ENCODE assay signal across 12 cellular contexts in the genomic region with DNA sequence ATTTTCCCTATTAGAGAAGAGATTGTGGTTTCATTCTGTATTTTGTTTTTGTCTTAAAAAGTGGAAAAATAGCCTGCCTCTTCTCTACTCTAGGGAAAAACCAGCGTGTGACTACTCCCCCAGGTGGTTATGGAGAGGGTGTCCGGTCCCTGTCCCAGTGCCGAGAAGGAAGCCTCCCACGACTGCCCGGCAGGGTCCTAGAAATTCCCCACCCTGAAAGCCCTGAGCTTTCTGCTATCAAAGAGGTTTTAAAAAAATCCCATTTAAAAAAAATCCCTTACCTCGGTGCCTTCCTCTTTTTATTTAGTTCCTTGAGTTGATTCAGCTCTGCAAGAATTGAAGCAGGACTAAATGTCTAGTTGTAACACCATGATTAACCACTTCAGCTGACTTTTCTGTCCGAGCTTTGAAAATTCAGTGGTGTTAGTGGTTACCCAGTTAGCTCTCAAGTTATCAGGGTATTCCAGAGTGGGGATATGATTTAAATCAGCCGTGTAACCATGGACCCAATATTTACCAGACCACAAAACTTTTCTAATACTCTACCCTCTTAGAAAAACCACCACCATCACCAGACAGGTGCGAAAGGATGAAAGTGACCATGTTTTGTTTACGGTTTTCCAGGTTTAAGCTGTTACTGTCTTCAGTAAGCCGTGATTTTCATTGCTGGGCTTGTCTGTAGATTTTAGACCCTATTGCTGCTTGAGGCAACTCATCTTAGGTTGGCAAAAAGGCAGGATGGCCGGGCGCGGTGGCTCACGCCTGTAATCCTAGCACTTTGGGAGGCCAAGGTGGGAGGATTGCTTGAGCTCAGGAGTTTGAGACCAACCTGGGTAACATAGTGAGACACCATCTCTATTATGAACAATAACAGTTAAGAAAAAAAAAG. TPM values are rescaled to one million over a fixed set of nuclear protein-coding genes. Genes with fewer than 3 reads are reported as not detected.
DNase-seq lines count a peak whose midpoint lies in the region; ATAC-seq and TF ChIP-seq lines count a peak whose summit lies in the region.
"Had no signal": no experiment of that assay in that cellular context is flagged by ENCODE, and none has a peak within 500 bp of the region (broad histone marks: within the 10 kb centered on the region; RNA-seq: fewer than 3 reads in every experiment).

No MANE protein-coding gene starts in this region.

- H3K9me3 ChIP-seq in CD4-positive, alpha-beta memory T cell (ENCODE audit: control insufficient read depth in 1 of 2, low read length in 2 of 2), result no peaks in the 10 kb centered on the region
- H3K9me3 ChIP-seq in neutrophil (no peaks in the 10 kb centered on the region), vagina (no peaks in the 10 kb centered on the region)

- POLR2A ChIA-PET in CD4-positive, alpha-beta memory T cell (lab: Charles Lee; ENCODE audit: partially characterized antibody), result interaction anchor here (0.7 to 12.7 kb wide), 15 partner anchors 12 to 601 kb away, joined by 3 to 267 read pairs (median 5); a partner anchor contains a TSS

- H3K4me2 ChIP-seq in GM23338, result no peak overlapping the region

- ATAC-seq in GM23338, result peak; percentile 71
- no peak for ATAC-seq in HG02970 (IDR thresholded peaks at IDR 0.05; ENCODE audit: low FRiP score, unreplicated experiment)

- H3K36me3 Mint-ChIP-seq in CD4-positive, alpha-beta memory T cell, result peaks cover 18 to 21% of the 10 kb centered on the region in 2 donors
- H3K36me3 Mint-ChIP-seq in GM23338 (ENCODE audit: low read depth) (no peaks in the 10 kb centered on the region), mesothelial cell of epicardium (no peaks in the 10 kb centered on the region)

- H3K9me3 Mint-ChIP-seq in CD4-positive, alpha-beta memory T cell, result peaks cover 0 to 1% (median 0%) of the 10 kb centered on the region in 8 donors
- H3K9me3 Mint-ChIP-seq in GM23338 (no peaks in the 10 kb centered on the region), mesothelial cell of epicardium (no peaks in the 10 kb centered on the region)

- H3F3A ChIP-seq in GM23338 (replicated peaks; ENCODE audit: low read depth), result no peaks in the 10 kb centered on the region

- H3K79me2 ChIP-seq in GM23338 (replicated peaks; ENCODE audit: insufficient read depth), result no peaks in the 10 kb centered on the region

- CTCF ChIA-PET in CD4-positive, alpha-beta memory T cell (lab: Charles Lee; ENCODE audit: partially characterized antibody), result interaction anchor here (0.7 to 8.2 kb wide), 17 partner anchors 12 to 293 kb away, joined by 3 to 106 read pairs (median 5); a partner anchor contains a TSS

- peaks cover 51 to 78% (median 70%) of the 10 kb centered on the region in 4 donors for H3K4me1 Mint-ChIP-seq in CD4-positive, alpha-beta memory T cell
- peaks cover 16% of the 10 kb centered on the region for H3K4me1 Mint-ChIP-seq in GM23338
- H3K4me1 Mint-ChIP-seq in mesothelial cell of epicardium, result peaks cover 6% of the 10 kb centered on the region

- H3K27me3 Mint-ChIP-seq in CD4-positive, alpha-beta memory T cell, result no peaks in the 10 kb centered on the region
- H3K27me3 Mint-ChIP-seq in GM23338 (ENCODE audit: insufficient read depth, low read depth, poor library complexity), result peaks cover 2% of the 10 kb centered on the region
- H3K27me3 Mint-ChIP-seq in mesothelial cell of epicardium (ENCODE audit: low read depth), result no peaks in the 10 kb centered on the region

- peak in 3 of 5 donors; percentile 13 to 20 (median 15) for DNase-seq in CD4-positive, alpha-beta memory T cell
- DNase-seq in GM23338 (ENCODE audit: low spot score) (peak; percentile 41), cardiac fibroblast (ENCODE audit: low read depth in 2 of 2) (peak in 1 of 2 donors; percentile 23), mesothelial cell of epicardium (ENCODE audit: low spot score in 2 of 2, unreplicated experiment in 2 of 2) (no peak), vagina (ENCODE audit: extremely low spot score in 2 of 2) (no peak), DMS153 treated with DMSO at 0.1 percent for 48 hours (lab: John Stamatoyannopoulos, UW; ENCODE audit: unreplicated experiment) (no peak)
- DNase-seq: NCI-H226 had no signal

- TF ChIP-seq POLR2A in vagina (IDR thresholded peaks at IDR 0.05), result no peak

- no peak overlapping the region for H2AFZ ChIP-seq in GM23338

- no peaks in the 10 kb centered on the region for H4K20me1 ChIP-seq in GM23338 (replicated peaks; ENCODE audit: insufficient read depth)

- H3K27ac Mint-ChIP-seq in CD4-positive, alpha-beta memory T cell, result peak overlapping the region; percentile 93 to 100 (median 97)
- H3K27ac Mint-ChIP-seq in GM23338 (no peak overlapping the region), mesothelial cell of epicardium (no peak overlapping the region)

- intact Hi-C loops in CD4-positive, alpha-beta memory T cell (cut with micrococcal nuclease), result loop anchor here (1.0 to 10.0 kb wide), 2 partner anchors 11 to 282 kb away; no protein-coding TSS in a partner anchor
- intact Hi-C loops in vagina (cut with DNase I), result loop anchor here (5.0 kb wide), 1 partner anchor 180 kb away; no protein-coding TSS in a partner anchor

- no peaks in the 10 kb centered on the region for H3K27me3 ChIP-seq in CD4-positive, alpha-beta memory T cell (ENCODE audit: insufficient read depth, low read length)
- no peaks in the 10 kb centered on the region for H3K27me3 ChIP-seq in GM23338 (ENCODE audit: insufficient read depth)
- H3K27me3 ChIP-seq in neutrophil, result no peaks in the 10 kb centered on the region
- no peaks in the 10 kb centered on the region for H3K27me3 ChIP-seq in vagina

- H3K36me3 ChIP-seq in CD4-positive, alpha-beta memory T cell (ENCODE audit: insufficient read depth, low read length), result no peaks in the 10 kb centered on the region
- H3K36me3 ChIP-seq in GM23338 (ENCODE audit: insufficient read depth) (no peaks in the 10 kb centered on the region), neutrophil (peaks cover 71% of the 10 kb centered on the region), vagina (peaks cover 0 to 11% of the 10 kb centered on the region in 2 donors)

- TF ChIP-seq CTCF in GM23338 (conservative IDR thresholded peaks at IDR 0.05; ENCODE audit: low read depth in 2 of 2), result peak; percentile 35 to 46; a peak in 3 of 4 replicates
- TF ChIP-seq CTCF in cardiac fibroblast (IDR thresholded peaks at IDR 0.05; ENCODE audit: low read depth, low read length), result peak; percentile 22
- TF ChIP-seq CTCF in neutrophil (IDR thresholded peaks at IDR 0.05), result no peak
- TF ChIP-seq CTCF in mesothelial cell of epicardium (IDR thresholded peaks at IDR 0.05; ENCODE audit: unreplicated experiment), result no peak
- peak in 1 of 3 experiments; percentile 17 for TF ChIP-seq CTCF in vagina (IDR thresholded peaks at IDR 0.05)

- H3K4me3 ChIP-seq in CD4-positive, alpha-beta memory T cell (ENCODE audit: low read length in 2 of 2), result no peak overlapping the region
- H3K4me3 ChIP-seq in GM23338, result no peak overlapping the region
- no peak overlapping the region for H3K4me3 ChIP-seq in cardiac fibroblast (replicated peaks in 1 of 2; ENCODE audit: low read depth in 2 of 2, low read length in 2 of 2)
- H3K4me3 ChIP-seq in neutrophil (ENCODE audit: low read depth in 1 of 2, low read length in 1 of 2), result peak overlapping the region in 1 of 2 experiments; percentile 9
- no peak overlapping the region for H3K4me3 ChIP-seq in vagina
- H3K4me3 ChIP-seq: lung had no signal

- peaks cover 74% of the 10 kb centered on the region for H3K4me1 ChIP-seq in CD4-positive, alpha-beta memory T cell (ENCODE audit: insufficient read depth, low read length)
- H3K4me1 ChIP-seq in GM23338 (ENCODE audit: insufficient read depth) (no peaks in the 10 kb centered on the region; the same call in 1 of the 2 replicates), neutrophil (ENCODE audit: control insufficient read depth in 1 of 2, insufficient read depth in 1 of 2, low read depth in 1 of 2, low read length in 1 of 2) (peaks cover 37 to 53% of the 10 kb centered on the region in 2 experiments), vagina (peaks cover 16% of the 10 kb centered on the region)

- peak overlapping the region; percentile 51 to 91 (median 72) for H3K4me3 Mint-ChIP-seq in CD4-positive, alpha-beta memory T cell
- H3K4me3 Mint-ChIP-seq in GM23338 (no peak overlapping the region), mesothelial cell of epicardium (no peak overlapping the region)

- no peaks in the 10 kb centered on the region for H3K9me2 ChIP-seq in GM23338 (ENCODE audit: insufficient read depth)

- H3K27ac ChIP-seq in CD4-positive, alpha-beta memory T cell (ENCODE audit: low read depth, low read length), result peak overlapping the region; percentile 66
- H3K27ac ChIP-seq in GM23338 (ENCODE audit: low read depth) (no peak overlapping the region), neutrophil (peak overlapping the region; percentile 72), vagina (no peak overlapping the region)
- H3K27ac ChIP-seq: HL-60 had no signal

TF ChIP-seq in GM23338, 12 proteins besides CTCF, POLR2A, EP300 and RAD21 (continues in another document):
- TF ChIP-seq, protein P1, sequence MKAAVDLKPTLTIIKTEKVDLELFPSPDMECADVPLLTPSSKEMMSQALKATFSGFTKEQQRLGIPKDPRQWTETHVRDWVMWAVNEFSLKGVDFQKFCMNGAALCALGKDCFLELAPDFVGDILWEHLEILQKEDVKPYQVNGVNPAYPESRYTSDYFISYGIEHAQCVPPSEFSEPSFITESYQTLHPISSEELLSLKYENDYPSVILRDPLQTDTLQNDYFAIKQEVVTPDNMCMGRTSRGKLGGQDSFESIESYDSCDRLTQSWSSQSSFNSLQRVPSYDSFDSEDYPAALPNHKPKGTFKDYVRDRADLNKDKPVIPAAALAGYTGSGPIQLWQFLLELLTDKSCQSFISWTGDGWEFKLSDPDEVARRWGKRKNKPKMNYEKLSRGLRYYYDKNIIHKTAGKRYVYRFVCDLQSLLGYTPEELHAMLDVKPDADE (IDR thresholded peaks at IDR 0.05), result no peak

RNA-seq across cellular contexts. Expression of a gene that starts 34.9 kb away (rescaled TPM):
- not detected for total RNA-seq in CD4-positive, alpha-beta memory T cell
- not detected for polyA plus RNA-seq in CD4-positive, alpha-beta memory T cell
- total RNA-seq in GM23338 (2014; rRNA removed; shearing (Covaris generic)), result not detected in 2 replicates
- polyA plus RNA-seq in GM23338 (2016; fragmentation: Nextera tagmentation; extraction: Ambion mirVana), result 0.19 and 0.29 TPM in 2 replicates
- total RNA-seq in mesothelial cell of epicardium (0.18 to 0.69 TPM (median 0.31 TPM) in 3 replicates), vagina (4.9 TPM)
- total RNA-seq: T-helper 1 cell treated with Interleukin-12 subunit alpha and Interleukin-12 subunit beta and Interleukin-4 antibody, amounts not matched to agents 30 ng/mL and 1 ng/mL, for 36 hours had no signal

RNA-seq across cellular contexts. Expression of a gene that starts 35.1 kb away (rescaled TPM):
- not detected for total RNA-seq in CD4-positive, alpha-beta memory T cell
- not detected for polyA plus RNA-seq in CD4-positive, alpha-beta memory T cell
- 0.43 and 0.69 TPM in 2 replicates for total RNA-seq in GM23338 (2014; rRNA removed; shearing (Covaris generic))
- 0.16 and 0.23 TPM in 2 replicates for polyA plus RNA-seq in GM23338 (2016; fragmentation: Nextera tagmentation; extraction: Ambion mirVana)
- total RNA-seq in mesothelial cell of epicardium (0.29 to 0.54 TPM (median 0.47 TPM) in 3 replicates), vagina (23.8 TPM)
- total RNA-seq: T-helper 1 cell treated with Interleukin-12 subunit alpha and Interleukin-12 subunit beta and Interleukin-4 antibody, amounts not matched to agents 30 ng/mL and 1 ng/mL, for 36 hours had no signal

Comparison
In these comparisons a context has a peak if more than half of its experiments do, and no peak if none do; other contexts are left out.
1. DNase-seq: peak in CD4-positive, alpha-beta memory T cell (3 of 5) and GM23338 (single experiment); none in mesothelial cell of epicardium (0 of 2), vagina (0 of 2) and DMS153 treated with DMSO at 0.1 percent for 48 hours (single experiment).
2. H3K27ac ChIP-seq: peak in CD4-positive, alpha-beta memory T cell (single experiment) and neutrophil (single experiment); none in GM23338 (single experiment) and vagina (single experiment).
3. H3K27ac Mint-ChIP-seq: peak in CD4-positive, alpha-beta memory T cell (7 of 7); none in GM23338 (single experiment) and mesothelial cell of epicardium (single experiment).
4. H3K4me3 Mint-ChIP-seq: peak in CD4-positive, alpha-beta memory T cell (8 of 8); none in GM23338 (single experiment) and mesothelial cell of epicardium (single experiment).
5. CTCF ChIP-seq: peak in GM23338 (2 of 2) and cardiac fibroblast (single experiment); none in neutrophil (single experiment) and mesothelial cell of epicardium (single experiment).
6. RNA of a gene that starts 35.1 kb away (total RNA-seq): 23.8 TPM in vagina (single experiment); 0.43 to 0.69 TPM in GM23338, 0.29 to 0.54 TPM in mesothelial cell of epicardium and not detected in CD4-positive, alpha-beta memory T cell; every median in the first group is over 10 times any median in the second.